ENCODE assay signal across 9 cellular contexts in the genomic region with DNA sequence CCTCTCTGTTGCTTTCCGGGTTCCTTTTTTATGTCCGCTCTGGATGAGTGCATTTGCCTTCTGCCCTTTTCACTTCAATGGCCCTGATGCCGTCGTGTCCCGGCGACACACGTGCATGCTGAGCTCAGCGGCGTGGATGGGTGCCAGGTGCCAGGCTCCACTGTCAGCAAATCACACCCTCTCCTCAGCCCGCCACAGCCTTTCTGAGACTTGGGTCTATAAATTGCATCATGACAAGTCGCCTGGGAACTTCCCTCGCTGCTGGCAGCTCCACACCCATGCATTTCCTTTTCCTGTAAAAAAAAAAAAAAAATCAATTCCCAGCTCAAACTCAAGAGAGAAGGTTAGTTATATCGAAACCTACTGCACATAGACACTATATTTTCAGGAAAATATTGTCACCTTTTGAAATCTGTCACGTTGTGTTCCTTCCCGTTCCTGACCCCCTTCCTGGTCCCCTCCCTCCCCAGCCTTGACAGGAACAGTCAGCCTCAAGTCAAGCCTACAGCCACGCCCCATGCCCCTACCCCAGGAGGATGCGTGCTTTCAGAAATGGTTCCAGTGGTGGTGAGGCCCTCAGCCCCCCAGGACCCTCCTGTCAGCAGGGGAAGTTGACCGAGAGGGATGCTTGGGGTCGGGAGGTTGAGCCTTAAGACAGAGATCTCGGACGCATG.
A peak's percentile ranks its signal among the peaks of the same experiment; 100 is the strongest.
DNase-seq lines count a peak whose midpoint lies in the region; ATAC-seq and TF ChIP-seq lines count a peak whose summit lies in the region.
"Had no signal": no experiment of that assay in that cellular context is flagged by ENCODE, and none has a peak within 500 bp of the region (broad histone marks: within the 10 kb centered on the region; RNA-seq: fewer than 3 reads in every experiment).

No MANE protein-coding gene starts in this region.

- H3K36me3 ChIP-seq in H7 (replicated peaks; ENCODE audit: control insufficient read depth, insufficient read depth, low read length) = no peaks in the 10 kb centered on the region

- H3K4me3 Mint-ChIP-seq in activated T-helper 17 cell treated with anti-CD3 and anti-CD28 coated beads, Interleukin-2, amount 50 U/mL, for 72 hours = peak overlapping the region; percentile 57

- peaks cover 6% of the 10 kb centered on the region for H3K27me3 Mint-ChIP-seq in activated T-helper 17 cell treated with anti-CD3 and anti-CD28 coated beads, Interleukin-2, amount 50 U/mL, for 72 hours

- H3K27ac Mint-ChIP-seq in activated T-helper 17 cell treated with anti-CD3 and anti-CD28 coated beads, Interleukin-2, amount 50 U/mL, for 72 hours = no peak overlapping the region

- no peak for TF ChIP-seq CTCF in NB4 (IDR thresholded peaks at IDR 0.05; ENCODE audit: low read depth, low read length)
- no peak for TF ChIP-seq CTCF in lower leg skin (IDR thresholded peaks at IDR 0.05)

- TF ChIP-seq POLR2A in NB4 (IDR thresholded peaks at IDR 0.05; ENCODE audit: extremely low read depth, insufficient read length) = no peak
- TF ChIP-seq POLR2A in lower leg skin (IDR thresholded peaks at IDR 0.05) = no peak

- DNase-seq in NB4 (ENCODE audit: low read depth) = peak; percentile 11
- DNase-seq in lower leg skin (ENCODE audit: low spot score in 2 of 2) = peak; percentile 25 to 86
- DNase-seq in stimulated activated CD8-positive, alpha-beta memory T cell treated with anti-CD3 and anti-CD28 coated beads, Interleukin-12 subunit alpha, Interleukin-12 subunit beta, amount 100 ng/mL, for 24 hours (ENCODE audit: extremely low read depth) = peak; percentile 12
- DNase-seq in H7 = no peak

- intact Hi-C loops in lower leg skin (cut with DNase I; ENCODE audit: low total_unique reads) = no loop called here

- H3K4me3 ChIP-seq in NB4 (ENCODE audit: low read depth, low read length) = no peak overlapping the region
- H3K4me3 ChIP-seq in lower leg skin (ENCODE audit: low read depth, poor library complexity, severe bottlenecking) = no peak overlapping the region
- no peak overlapping the region for H3K4me3 ChIP-seq in H7 (ENCODE audit: insufficient read depth, low read depth, low read length)
- H3K4me3 ChIP-seq: SK-N-MC had no signal

- no peaks in the 10 kb centered on the region for H3K27me3 ChIP-seq in H7 (ENCODE audit: control insufficient read depth, insufficient read depth, low read length)

- H3K36me3 Mint-ChIP-seq in activated T-helper 17 cell treated with anti-CD3 and anti-CD28 coated beads, Interleukin-2, amount 50 U/mL, for 72 hours (ENCODE audit: low read depth) = no peaks in the 10 kb centered on the region

- H3K4me1 Mint-ChIP-seq in activated T-helper 17 cell treated with anti-CD3 and anti-CD28 coated beads, Interleukin-2, amount 50 U/mL, for 72 hours = peaks cover 6% of the 10 kb centered on the region

- no peaks in the 10 kb centered on the region for H3K9me3 Mint-ChIP-seq in activated T-helper 17 cell treated with anti-CD3 and anti-CD28 coated beads, Interleukin-2, amount 50 U/mL, for 72 hours

- ATAC-seq in activated T-helper 17 cell treated with anti-CD3 and anti-CD28 coated beads, Interleukin-2, amount 50 U/mL, for 72 hours (replicated peaks) = peak; percentile 92
- ATAC-seq in GM21447 (IDR thresholded peaks at IDR 0.05; ENCODE audit: unreplicated experiment) (no peak), GM18868 (IDR thresholded peaks at IDR 0.05; ENCODE audit: unreplicated experiment) (no peak), GM19351 (IDR thresholded peaks at IDR 0.05; ENCODE audit: unreplicated experiment) (no peak)

- 49 to 59% methylated on average over 21 of the region's 21 CpGs for WGBS in lower leg skin, 2 donors
